ENCODE assay signal across 8 cellular contexts in genomic region chr2:235666240-235666781, GRCh38.
DNase-seq lines count a peak whose midpoint lies in the region; ATAC-seq and TF ChIP-seq lines count a peak whose summit lies in the region.

No MANE protein-coding gene starts in this region.

- H3K9me3 ChIP-seq in prostate gland (no peaks in the 10 kb centered on the region), MG63 (no peaks in the 10 kb centered on the region)

- H3K4me1 ChIP-seq in prostate gland (replicated peaks) = peaks cover 8% of the 10 kb centered on the region

- H3K4me3 ChIP-seq in prostate gland = no peak overlapping the region
- no peak overlapping the region for H3K4me3 ChIP-seq in MG63

- peak; percentile 60 for ATAC-seq in left ventricle myocardium superior

- H3K27ac ChIP-seq in angular gyrus (ENCODE audit: low read depth, low read length) = peak overlapping the region; percentile 88
- H3K27ac ChIP-seq in prostate gland = no peak overlapping the region

- no peaks in the 10 kb centered on the region for H3K27me3 ChIP-seq in prostate gland (replicated peaks; ENCODE audit: insufficient read depth)
- H3K27me3 ChIP-seq in MG63 = no peaks in the 10 kb centered on the region

- intact Hi-C loops in left ventricle myocardium superior (cut with micrococcal nuclease) (no loop called here), prostate gland (cut with DNase I) (loop anchor here (10.0 kb wide), 1 partner anchor 172 kb away; the partner anchor contains the start of gene AGAP1)

- H3K36me3 ChIP-seq in prostate gland (no peaks in the 10 kb centered on the region), MG63 (no peaks in the 10 kb centered on the region)

- no peak for TF ChIP-seq POLR2A in prostate gland (IDR thresholded peaks at IDR 0.05)

- WGBS in prostate gland = 3% methylated on average over 4 of the region's 4 CpGs

- no peak for TF ChIP-seq CTCF in prostate gland (IDR thresholded peaks at IDR 0.05)

- DNase-seq in DMS79 (lab: John Stamatoyannopoulos, UW) = peak; percentile 54
- peak; percentile 35 to 40 for DNase-seq in NCI-H187 (lab: John Stamatoyannopoulos, UW)
- no peak for DNase-seq in left ventricle myocardium superior
- DNase-seq in prostate gland (ENCODE audit: low spot score) = peak; percentile 56
- no peak for DNase-seq in ecto neural progenitor cell (ENCODE audit: low spot score)
- no peak for DNase-seq in MG63
- DNase-seq in HK-2 (ENCODE audit: unreplicated experiment) = no peak

Comparison
In these comparisons a context has a peak if more than half of its experiments do, and no peak if none do; other contexts are left out.
1. DNase-seq: peak in DMS79 (single experiment), NCI-H187 (2 of 2) and prostate gland (single experiment); none in left ventricle myocardium superior (single experiment), ecto neural progenitor cell (single experiment), MG63 (single experiment) and HK-2 (single experiment).